ENCODE assay signal across 10 cellular contexts in genomic region chr5:435961-436640, GRCh38. TPM values are rescaled to one million over a fixed set of nuclear protein-coding genes. Genes with fewer than 3 reads are reported as not detected.
DNase-seq lines count a peak whose midpoint lies in the region; ATAC-seq and TF ChIP-seq lines count a peak whose summit lies in the region.
"Had no signal": no experiment of that assay in that cellular context is flagged by ENCODE, and none has a peak within 500 bp of the region (broad histone marks: within the 10 kb centered on the region; RNA-seq: fewer than 3 reads in every experiment).

No MANE protein-coding gene starts in this region.

- no TSS peak for BruUV-seq in Panc1 (replicated peaks; lab: Mats Ljungman, UMichigan)

- H3K27me3 Mint-ChIP-seq in glutamatergic neuron (ENCODE audit: unreplicated experiment): peaks cover 9% of the 10 kb centered on the region

- peaks cover 2% of the 10 kb centered on the region for H3K9me3 Mint-ChIP-seq in glutamatergic neuron (ENCODE audit: unreplicated experiment)
- H3K9me3 Mint-ChIP-seq: T-cell had no signal

- H3K36me3 Mint-ChIP-seq in glutamatergic neuron (ENCODE audit: unreplicated experiment): no peaks in the 10 kb centered on the region
- H3K36me3 Mint-ChIP-seq: T-cell had no signal

- no peaks in the 10 kb centered on the region for H3K4me1 ChIP-seq in Panc1 (ENCODE audit: control insufficient read depth, insufficient read depth, low read length)

- POLR2A ChIA-PET in Panc1 (lab: Charles Lee): no interaction called here

- no peak overlapping the region for H3K4me3 ChIP-seq in GM12865 (ENCODE audit: low read depth, low read length)
- no peak overlapping the region for H3K4me3 ChIP-seq in Panc1 (ENCODE audit: low read depth in 2 of 2, low read length in 2 of 2)

- TF ChIP-seq CTCF in GM12865 (IDR thresholded peaks at IDR 0.05; ENCODE audit: insufficient read depth, low read depth, low read length, missing control alignments): peak; percentile 25
- TF ChIP-seq CTCF in Panc1 (IDR thresholded peaks at IDR 0.05): no peak
- no peak for TF ChIP-seq CTCF in glutamatergic neuron (IDR thresholded peaks at IDR 0.05; ENCODE audit: partially characterized antibody, unreplicated experiment)

- no peaks in the 10 kb centered on the region for H3K36me3 ChIP-seq in Panc1 (ENCODE audit: control insufficient read depth, insufficient read depth, low read length)

- no peaks in the 10 kb centered on the region for H3K27me3 ChIP-seq in Panc1 (ENCODE audit: control insufficient read depth, insufficient read depth, low read length)

- H3K9me3 ChIP-seq in Panc1 (ENCODE audit: control insufficient read depth, insufficient read depth, low read depth, low read length): no peaks in the 10 kb centered on the region

- intact Hi-C loops in Panc1 (cut with micrococcal nuclease; ENCODE audit: unreplicated experiment): no loop called here

- no peaks in the 10 kb centered on the region for H3K4me1 Mint-ChIP-seq in glutamatergic neuron (ENCODE audit: low read depth, unreplicated experiment)
- H3K4me1 Mint-ChIP-seq: T-cell had no signal

- in situ Hi-C loops in Panc1 (cut with HindIII; ENCODE audit: low pct_unique_long_range_greater_than_20kb, low sequenced_read_pairs): no loop called here

- no peak overlapping the region for H3K4me3 Mint-ChIP-seq in glutamatergic neuron (ENCODE audit: unreplicated experiment)
- H3K4me3 Mint-ChIP-seq: T-cell had no signal

- no peak overlapping the region for H3K27ac ChIP-seq in Panc1 (ENCODE audit: low read length)
- H3K27ac ChIP-seq: epithelial cell of prostate had no signal

- peak; percentile 84 for ATAC-seq in Panc1
- ATAC-seq in HG03520 (IDR thresholded peaks at IDR 0.05; ENCODE audit: unreplicated experiment): no peak
- no peak for ATAC-seq in HG02884 (IDR thresholded peaks at IDR 0.05; ENCODE audit: unreplicated experiment)
- ATAC-seq in HG03457 (IDR thresholded peaks at IDR 0.05; ENCODE audit: unreplicated experiment): no peak

- peak; percentile 25 for DNase-seq in A172 (ENCODE audit: low spot score)
- peak; percentile 43 for DNase-seq in GM12865 (ENCODE audit: low read depth)
- DNase-seq in Panc1 (ENCODE audit: low read depth, low spot score): no peak
- peak; percentile 24 for DNase-seq in glutamatergic neuron
- no peak for DNase-seq in GDM1 (lab: John Stamatoyannopoulos, UW)
- DNase-seq: T-cell had no signal

- CTCF ChIA-PET in Panc1 (lab: Charles Lee): no interaction called here

- H3K27ac Mint-ChIP-seq in glutamatergic neuron (ENCODE audit: unreplicated experiment): no peak overlapping the region
- H3K27ac Mint-ChIP-seq: T-cell had no signal

RNA-seq across cellular contexts. Expression of gene EXOC3, which starts 6.9 kb away (rescaled TPM):
- total RNA-seq in A172 (2014; rRNA removed; shearing (Covaris generic)): 33.3 and 34.7 TPM in 2 replicates
- total RNA-seq in Panc1 (2021; ENCODE audit: unreplicated experiment): 55.0 TPM
- polyA plus RNA-seq in Panc1 (2012; ENCODE audit: insufficient read length): 63.2 TPM
- total RNA-seq in glutamatergic neuron (ENCODE audit: unreplicated experiment): 55.4 TPM

Comparison
In these comparisons a context has a peak if more than half of its experiments do, and no peak if none do; other contexts are left out.
1. DNase-seq: peak in A172 (single experiment), GM12865 (single experiment) and glutamatergic neuron (single experiment); none in Panc1 (single experiment) and GDM1 (single experiment).